Comparison of ENCODE assay signal across 8 cellular contexts in the genomic region with DNA sequence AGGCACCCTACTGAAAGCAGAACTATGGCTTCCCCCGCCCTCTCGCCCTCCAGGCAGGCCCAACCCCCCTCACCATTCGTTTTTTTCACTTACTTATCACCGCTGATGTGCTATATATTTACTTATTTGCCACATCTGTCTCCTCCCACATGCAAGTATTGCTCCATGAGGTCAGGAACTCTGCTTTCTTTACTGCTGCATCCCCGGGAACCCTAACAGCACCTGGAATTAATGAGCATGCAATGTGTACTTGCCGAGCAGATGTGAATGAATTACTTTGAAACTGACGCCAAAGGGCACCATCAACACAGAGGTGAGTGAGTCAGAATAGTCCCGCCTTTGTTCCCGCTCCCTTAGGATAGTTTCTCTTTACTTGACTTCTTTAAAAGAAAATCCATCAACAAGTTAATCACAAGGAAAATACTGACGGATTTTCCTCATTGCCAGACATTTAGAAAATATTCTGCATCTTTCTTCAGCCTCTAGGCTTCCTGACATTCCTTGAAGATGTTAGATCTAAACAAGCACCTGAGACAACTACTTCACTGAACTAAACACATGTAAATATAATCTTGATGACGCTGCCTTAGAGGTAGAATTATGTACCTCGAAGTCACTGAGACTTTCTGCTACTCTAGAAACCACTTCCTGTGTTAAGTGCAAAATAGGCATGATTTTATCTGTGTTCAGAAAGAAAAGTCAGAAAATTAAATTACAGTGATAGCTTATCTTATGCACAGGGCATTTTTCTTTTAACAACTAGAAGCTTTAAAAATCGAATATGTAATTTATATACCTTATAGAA. TPM values are rescaled to one million over a fixed set of nuclear protein-coding genes. Genes with fewer than 3 reads are reported as not detected.
DNase-seq lines count a peak whose midpoint lies in the region; ATAC-seq and TF ChIP-seq lines count a peak whose summit lies in the region.

No MANE protein-coding gene starts in this region.

- H3K27ac ChIP-seq in heart right ventricle (peak overlapping the region in 1 of 10 donors; percentile 37), ascending aorta (no peak overlapping the region)

- intact Hi-C loops in heart right ventricle (cut with DNase I) = loop anchor here in 1 of 10 donors (10.0 kb wide), 2 partner anchors 261 to 1061 kb away; no protein-coding TSS in a partner anchor
- intact Hi-C loops in ascending aorta (cut with DNase I) = no loop called here

- ATAC-seq in GM19351 (IDR thresholded peaks at IDR 0.05; ENCODE audit: unreplicated experiment) (peak; percentile 80), heart right ventricle (no peak), HG02623 (IDR thresholded peaks at IDR 0.05; ENCODE audit: unreplicated experiment) (no peak)

- no peaks in the 10 kb centered on the region for H3K9me3 ChIP-seq in BE2C
- H3K9me3 ChIP-seq in heart right ventricle = no peaks in the 10 kb centered on the region
- no peaks in the 10 kb centered on the region for H3K9me3 ChIP-seq in ascending aorta

- H3K36me3 ChIP-seq in BE2C = no peaks in the 10 kb centered on the region
- no peaks in the 10 kb centered on the region for H3K36me3 ChIP-seq in heart right ventricle
- H3K36me3 ChIP-seq in ascending aorta = no peaks in the 10 kb centered on the region

- H3K36me3 Mint-ChIP-seq in nephron (ENCODE audit: low read depth) = no peaks in the 10 kb centered on the region

- H3K4me3 Mint-ChIP-seq in nephron = peak overlapping the region in 2 of 3 experiments; percentile 3 to 28

- peak overlapping the region; percentile 16 to 82 (median 51) for H3K27ac Mint-ChIP-seq in nephron

- H3K4me1 ChIP-seq in BE2C (peaks cover 8% of the 10 kb centered on the region; the same call in 1 of the 2 replicates), heart right ventricle (peaks cover 0 to 40% (median 3%) of the 10 kb centered on the region in 9 donors), ascending aorta (peaks cover 0 to 2% of the 10 kb centered on the region in 2 donors)

- TF ChIP-seq CTCF in BE2C (IDR thresholded peaks at IDR 0.05; ENCODE audit: low read depth, low read length) (no peak), astrocyte of the cerebellum (IDR thresholded peaks at IDR 0.05; ENCODE audit: low read depth, low read length, missing control alignments) (no peak), nephron (IDR thresholded peaks at IDR 0.05; ENCODE audit: unreplicated experiment in 3 of 3) (no peak), heart right ventricle (IDR thresholded peaks at IDR 0.05) (no peak), ascending aorta (IDR thresholded peaks at IDR 0.05) (no peak)

- H3K27me3 ChIP-seq in BE2C (no peaks in the 10 kb centered on the region), heart right ventricle (peaks cover 0 to 6% (median 0%) of the 10 kb centered on the region in 7 donors), ascending aorta (no peaks in the 10 kb centered on the region)

- H3K27me3 Mint-ChIP-seq in nephron (ENCODE audit: low read depth) = peaks cover 24% of the 10 kb centered on the region

- WGBS in heart right ventricle, 2 donors = 57 to 58% methylated on average over 13 of the region's 13 CpGs

- H3K4me1 Mint-ChIP-seq in nephron = peaks cover 22% of the 10 kb centered on the region

- peak overlapping the region; percentile 31 for H3K4me3 ChIP-seq in BE2C (ENCODE audit: low read depth, low read length)
- H3K4me3 ChIP-seq in astrocyte of the cerebellum (ENCODE audit: low read depth, low read length) = no peak overlapping the region
- no peak overlapping the region for H3K4me3 ChIP-seq in heart right ventricle
- no peak overlapping the region for H3K4me3 ChIP-seq in ascending aorta

- DNase-seq in BE2C (no peak), NCI-H2227 treated with DMSO at 0.1 percent for 48 hours (lab: John Stamatoyannopoulos, UW) (peak; percentile 71), astrocyte of the cerebellum (ENCODE audit: low read depth) (peak; percentile 39), heart right ventricle (no peak), ascending aorta (ENCODE audit: low spot score in 2 of 2) (no peak)

- no peaks in the 10 kb centered on the region for H3K9me3 Mint-ChIP-seq in nephron

- in situ Hi-C loops in astrocyte of the cerebellum (cut with HindIII; ENCODE audit: low sequenced_read_pairs) = no loop called here

RNA-seq across cellular contexts. Expression of a gene that starts 17.5 kb away (rescaled TPM):
- polyA plus RNA-seq in BE2C (2012; ENCODE audit: insufficient read depth, insufficient read length, low read depth) = 66.4 TPM
- total RNA-seq in heart right ventricle (100 to 1,000 TPM in 9 of 10 donors, 10 to 100 TPM in 1; 94.8 to 131 (median 116) TPM), ascending aorta (6.0 TPM)
- 10 to 100 TPM; 15.7 to 57.1 TPM for polyA plus RNA-seq in heart right ventricle

Comparison
In these comparisons a context has a peak if more than half of its experiments do, and no peak if none do; other contexts are left out.
1. DNase-seq: peak in NCI-H2227 treated with DMSO at 0.1 percent for 48 hours (single experiment) and astrocyte of the cerebellum (single experiment); none in BE2C (single experiment), heart right ventricle (0 of 2) and ascending aorta (0 of 2).
2. RNA of a gene that starts 17.5 kb away (total RNA-seq): 94.8 to 131 TPM in heart right ventricle; 6.0 TPM in ascending aorta (single experiment); every median in the first group is over 10 times any median in the second.